In genomic region chr7:75830978-75831377, GRCh38 we compare ENCODE assay signal across 9 cellular contexts. TPM values are rescaled to one million over a fixed set of nuclear protein-coding genes. Genes with fewer than 3 reads are reported as not detected.
"Had no signal": no experiment of that assay in that cellular context is flagged by ENCODE, and none has a peak within 500 bp of the region (broad histone marks: within the 10 kb centered on the region; RNA-seq: fewer than 3 reads in every experiment).

No MANE protein-coding gene starts in this region.

- H3K4me3 Mint-ChIP-seq: GM23338, H9 had no signal

- ATAC-seq: GM23338 had no signal

- H3K4me3 ChIP-seq: GM23338 had no signal

- H3K27ac ChIP-seq: HL-60 had no signal

- DNase-seq: H9, HCEC 1CT, IMR-90, KBM-7 had no signal

- FAIRE-seq: H1, H54 had no signal

- H3K9me3 Mint-ChIP-seq: GM23338, H9 had no signal

- H3K27ac Mint-ChIP-seq: GM23338, H9 had no signal

- H3K4me2 ChIP-seq: GM23338 had no signal

RNA-seq across cellular contexts. Expression of gene CCL24, which starts 17.4 kb away (rescaled TPM):
- total RNA-seq: GM23338, H1, H9, HT1080, IMR-90 had no signal

RNA-seq across cellular contexts. Expression of gene CCL26, which starts 59.0 kb away (rescaled TPM):
- total RNA-seq: HT1080, IMR-90 had no signal
